Comparison of ENCODE assay signal across 1 cellular context in genomic region chr12:12474931-12475485, GRCh38.
A peak's percentile ranks its signal among the peaks of the same experiment; 100 is the strongest.
TF ChIP-seq lines count a peak whose summit lies in the region.

No MANE protein-coding gene starts in this region.

TF ChIP-seq in GM12878, 131 proteins besides CTCF, POLR2A, EP300 and RAD21 (continued from another document and continues in another):
- TF ChIP-seq ZBTB4 (CRISPR knock-in tag; IDR thresholded peaks at IDR 0.05), result no peak
- TF ChIP-seq EED (IDR thresholded peaks at IDR 0.05; ENCODE audit: low read depth), result peak; percentile 76
- TF ChIP-seq USF2 (IDR thresholded peaks at IDR 0.05; ENCODE audit: borderline replicate concordance, low read depth, low read length), result no peak
- peak; percentile 86; the same call in 1 of the 2 replicates for TF ChIP-seq IRF4 (IDR thresholded peaks at IDR 0.05; ENCODE audit: low read depth, low read length)
- no peak for TF ChIP-seq ZNF207 (IDR thresholded peaks at IDR 0.05; ENCODE audit: borderline replicate concordance)
- TF ChIP-seq RELA (IDR thresholded peaks at IDR 0.05; ENCODE audit: borderline replicate concordance, partially characterized antibody), result no peak
- 0 out of 2 replicates have a peak, but pooled peaks have one; percentile 15 for TF ChIP-seq TARDBP (IDR thresholded peaks at IDR 0.05; ENCODE audit: borderline replicate concordance)
- TF ChIP-seq SMAD1 (IDR thresholded peaks at IDR 0.05; ENCODE audit: low read depth, partially characterized antibody), result no peak
- TF ChIP-seq CREM (IDR thresholded peaks at IDR 0.05; ENCODE audit: low read depth), result peak; percentile 97
- TF ChIP-seq REST (IDR thresholded peaks at IDR 0.05; ENCODE audit: low read depth, low read length), result peak; percentile 18; the same call in 1 of the 2 replicates
- no peak; the same call in 1 of the 2 replicates for TF ChIP-seq SMAD5 (IDR thresholded peaks at IDR 0.05; ENCODE audit: low read depth)
- TF ChIP-seq NR2C1 (IDR thresholded peaks at IDR 0.05), result no peak
- TF ChIP-seq SMARCA5 (IDR thresholded peaks at IDR 0.05), result no peak
- TF ChIP-seq FOXM1 (IDR thresholded peaks at IDR 0.05; ENCODE audit: low read depth, low read length), result peak; percentile 90; the same call in 1 of the 2 replicates
- TF ChIP-seq IKZF2 (IDR thresholded peaks at IDR 0.05), result peak; percentile 72 to 79; a peak in 3 of 4 replicates
- TF ChIP-seq ZZZ3 (IDR thresholded peaks at IDR 0.05; ENCODE audit: control insufficient read depth, insufficient read length, low read depth), result no peak
- 0 out of 3 replicates have a peak, but pooled peaks of 1 of the 2 experiments have one; percentile 30 for TF ChIP-seq EGR1 (IDR thresholded peaks at IDR 0.05; ENCODE audit: borderline replicate concordance in 1 of 2, low read depth in 2 of 2, low read length in 2 of 2)
- peak; percentile 24 for TF ChIP-seq SP1 (IDR thresholded peaks at IDR 0.05; ENCODE audit: low read depth, low read length)
- no peak for TF ChIP-seq HDGF (IDR thresholded peaks at IDR 0.05)
- TF ChIP-seq ESRRA (IDR thresholded peaks at IDR 0.05; ENCODE audit: low read length), result no peak
- no peak for TF ChIP-seq RBBP5 (conservative IDR thresholded peaks at IDR 0.05)
- no peak for TF ChIP-seq ZBTB40 (IDR thresholded peaks at IDR 0.05; ENCODE audit: borderline replicate concordance)
- TF ChIP-seq SUZ12 (IDR thresholded peaks at IDR 0.05; ENCODE audit: unreplicated experiment), result no peak
- peak; percentile 74 for TF ChIP-seq BCL3 (IDR thresholded peaks at IDR 0.05; ENCODE audit: borderline replicate concordance, insufficient read depth, low read depth, low read length, poor library complexity, severe bottlenecking)
- TF ChIP-seq RCOR1 (conservative IDR thresholded peaks at IDR 0.05; ENCODE audit: low read depth, low read length), result no peak
- peak; percentile 95 for TF ChIP-seq RUNX3 (IDR thresholded peaks at IDR 0.05; ENCODE audit: low read length)
- peak; percentile 27; the same call in 1 of the 2 replicates for TF ChIP-seq ZNF384 (IDR thresholded peaks at IDR 0.05; ENCODE audit: borderline replicate concordance, low read depth, low read length)
- no peak for TF ChIP-seq NFYA (IDR thresholded peaks at IDR 0.05; ENCODE audit: borderline replicate concordance, low read depth, low read length)
- no peak for TF ChIP-seq ZBTB33 (IDR thresholded peaks at IDR 0.05)
- peak; percentile 54; the same call in 1 of the 3 replicates for TF ChIP-seq POU2F2 (IDR thresholded peaks at IDR 0.05; ENCODE audit: borderline replicate concordance, low read depth, low read length)
- TF ChIP-seq TCF12 (IDR thresholded peaks at IDR 0.05; ENCODE audit: low read depth, low read length), result no peak
- TF ChIP-seq KLF5 (IDR thresholded peaks at IDR 0.05; ENCODE audit: partially characterized antibody), result no peak
- TF ChIP-seq JUNB (IDR thresholded peaks at IDR 0.05), result peak; percentile 95
- TF ChIP-seq ETV6 (conservative IDR thresholded peaks at IDR 0.05 in 1 of 2, IDR thresholded peaks at IDR 0.05 in 1 of 2; ENCODE audit: borderline replicate concordance in 1 of 2, low read depth in 1 of 2), result peak in 1 of 2 experiments; percentile 91; a peak in 2 of 4 replicates
- TF ChIP-seq NFXL1 (IDR thresholded peaks at IDR 0.05; ENCODE audit: borderline replicate concordance), result no peak
- TF ChIP-seq PAX5 (IDR thresholded peaks at IDR 0.05; ENCODE audit: borderline replicate concordance, low read depth, low read length), result peak; percentile 62; the same call in 1 of the 2 replicates
- TF ChIP-seq BRCA1 (IDR thresholded peaks at IDR 0.05; ENCODE audit: low read depth, low read length), result no peak
- no peak for TF ChIP-seq MAX (IDR thresholded peaks at IDR 0.05; ENCODE audit: low read depth, low read length)
- peak; percentile 35; the same call in 1 of the 2 replicates for TF ChIP-seq NR2F1 (conservative IDR thresholded peaks at IDR 0.05)
- TF ChIP-seq ASH2L (IDR thresholded peaks at IDR 0.05; ENCODE audit: borderline replicate concordance, low read depth), result no peak
- no peak for TF ChIP-seq TAF1 (IDR thresholded peaks at IDR 0.05; ENCODE audit: borderline replicate concordance, low read depth, low read length)
- peak; percentile 61; the same call in 1 of the 2 replicates for TF ChIP-seq CBX5 (IDR thresholded peaks at IDR 0.05; ENCODE audit: low read depth)
- no peak; the same call in 1 of the 2 replicates for TF ChIP-seq IKZF1 (conservative IDR thresholded peaks at IDR 0.05)
- TF ChIP-seq TCF3 (IDR thresholded peaks at IDR 0.05; ENCODE audit: borderline replicate concordance, insufficient read depth, low read depth, low read length), result no peak
- no peak; the same call in 1 of the 2 replicates for TF ChIP-seq BACH1 (IDR thresholded peaks at IDR 0.05; ENCODE audit: borderline replicate concordance)
- TF ChIP-seq MYC (IDR thresholded peaks at IDR 0.05; ENCODE audit: insufficient read depth, insufficient read length, insufficient replicate concordance, low read length, severe bottlenecking), result no peak
- no peak for TF ChIP-seq E2F8 (IDR thresholded peaks at IDR 0.05; ENCODE audit: low read depth, partially characterized antibody)
